Comparison of ENCODE assay signal across 8 cellular contexts in the genomic region with DNA sequence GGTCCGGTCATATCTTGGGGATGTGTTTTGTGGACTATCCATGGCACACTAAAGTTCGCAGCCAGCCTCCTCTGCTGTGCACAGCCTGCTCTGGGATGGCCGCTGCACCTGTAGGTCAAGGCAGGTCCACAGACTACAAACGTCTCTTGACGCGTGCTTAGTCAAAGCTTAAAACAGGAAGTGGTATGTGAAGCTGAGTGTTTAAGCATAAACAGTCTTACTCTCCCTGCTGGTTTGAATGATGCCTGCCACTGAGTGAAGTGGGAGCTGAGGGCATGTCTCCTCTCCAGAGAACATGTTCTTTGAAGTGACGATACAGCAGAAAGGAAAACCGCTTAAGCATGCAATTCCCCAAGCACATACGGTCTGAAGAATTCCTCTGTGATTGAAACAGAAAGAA.
A peak's percentile ranks its signal among the peaks of the same experiment; 100 is the strongest.
DNase-seq lines count a peak whose midpoint lies in the region; ATAC-seq and TF ChIP-seq lines count a peak whose summit lies in the region.

No MANE protein-coding gene starts in this region.

- DNase-seq in activated gamma-delta T cell treated with Interleukin-2 at 50 U/mL for 16 hours (peak; percentile 20), activated gamma-delta T cell (lab: John Stamatoyannopoulos, UW) (no peak), NOMO-1 treated with DMSO at 0.1 percent for 48 hours (lab: John Stamatoyannopoulos, UW; ENCODE audit: unreplicated experiment) (peak; percentile 72), astrocyte of the spinal cord (ENCODE audit: low read depth, low spot score) (peak; percentile 37), LoVo (ENCODE audit: low spot score) (no peak), islet precursor cell (no peak)
- peak; percentile 40 to 42 for DNase-seq in stimulated activated naive CD8-positive, alpha-beta T cell treated with anti-CD3 and anti-CD28 coated beads, Interleukin-15, amount 100 ng/mL, for 72 hours

- TF ChIP-seq CTCF in astrocyte of the spinal cord (IDR thresholded peaks at IDR 0.05; ENCODE audit: low read depth, low read length): peak; percentile 8

- no peaks in the 10 kb centered on the region for H3K9me3 Mint-ChIP-seq in stimulated activated naive CD8-positive, alpha-beta T cell treated with anti-CD3 and anti-CD28 coated beads, Interleukin-15, amount 100 ng/mL, for 72 hours

- H3K27me3 Mint-ChIP-seq in stimulated activated naive CD8-positive, alpha-beta T cell treated with anti-CD3 and anti-CD28 coated beads, Interleukin-15, amount 100 ng/mL, for 72 hours: no peaks in the 10 kb centered on the region

- peak overlapping the region; percentile 85 to 89 for H3K4me3 Mint-ChIP-seq in stimulated activated naive CD8-positive, alpha-beta T cell treated with anti-CD3 and anti-CD28 coated beads, Interleukin-15, amount 100 ng/mL, for 72 hours

- H3K4me1 Mint-ChIP-seq in stimulated activated naive CD8-positive, alpha-beta T cell treated with anti-CD3 and anti-CD28 coated beads, Interleukin-15, amount 100 ng/mL, for 72 hours: peaks cover 30% of the 10 kb centered on the region

- H3K27ac Mint-ChIP-seq in stimulated activated naive CD8-positive, alpha-beta T cell treated with anti-CD3 and anti-CD28 coated beads, Interleukin-15, amount 100 ng/mL, for 72 hours: peak overlapping the region; percentile 96

- H3K4me3 ChIP-seq in astrocyte of the spinal cord (ENCODE audit: low read depth, low read length): no peak overlapping the region

- in situ Hi-C loops in astrocyte of the spinal cord (cut with HindIII; ENCODE audit: low sequenced_read_pairs): no loop called here

- ATAC-seq in HG02938 (IDR thresholded peaks at IDR 0.05; ENCODE audit: unreplicated experiment): peak; percentile 94
- peak; percentile 94 for ATAC-seq in stimulated activated naive CD8-positive, alpha-beta T cell treated with anti-CD3 and anti-CD28 coated beads, Interleukin-15, amount 100 ng/mL, for 72 hours

Comparison
In these comparisons a context has a peak if more than half of its experiments do, and no peak if none do; other contexts are left out.
1. DNase-seq: peak in activated gamma-delta T cell treated with Interleukin-2 at 50 U/mL for 16 hours (single experiment), NOMO-1 treated with DMSO at 0.1 percent for 48 hours (single experiment), astrocyte of the spinal cord (single experiment) and stimulated activated naive CD8-positive, alpha-beta T cell treated with anti-CD3 and anti-CD28 coated beads, Interleukin-15, amount 100 ng/mL, for 72 hours (2 of 2); none in activated gamma-delta T cell (single experiment), LoVo (single experiment) and islet precursor cell (single experiment).